1 cellular context compared by ENCODE assay signal in the genomic region with DNA sequence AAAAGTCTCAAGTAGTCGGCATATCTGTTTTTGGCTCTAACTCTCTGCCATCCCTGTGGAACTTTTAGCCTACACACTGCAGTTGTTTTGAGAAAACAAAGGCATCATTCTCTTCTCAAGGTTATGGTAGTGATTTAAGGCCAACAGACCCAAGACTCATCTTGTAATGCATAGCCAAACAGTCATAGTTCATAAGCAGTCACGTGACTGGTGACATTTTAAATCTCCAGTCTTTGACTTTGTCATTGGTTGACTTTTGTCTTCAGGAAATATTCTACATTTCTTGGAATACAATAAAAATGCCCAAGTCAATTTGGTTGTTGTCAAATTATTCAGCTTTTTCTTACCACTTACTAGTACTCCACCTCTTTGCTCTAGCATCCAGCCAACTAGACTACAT.
TF ChIP-seq lines count a peak whose summit lies in the region.

No MANE protein-coding gene starts in this region.

TF ChIP-seq in HepG2, 621 proteins besides CTCF, POLR2A, EP300 and RAD21 (continued from another document):
- no peak for TF ChIP-seq KLF6 (CRISPR knock-in tag; IDR thresholded peaks at IDR 0.05)
- TF ChIP-seq ZNF543 (CRISPR knock-in tag; IDR thresholded peaks at IDR 0.05), result no peak
- no peak for TF ChIP-seq ZNF780A (CRISPR knock-in tag; IDR thresholded peaks at IDR 0.05)
- TF ChIP-seq, protein P1, sequence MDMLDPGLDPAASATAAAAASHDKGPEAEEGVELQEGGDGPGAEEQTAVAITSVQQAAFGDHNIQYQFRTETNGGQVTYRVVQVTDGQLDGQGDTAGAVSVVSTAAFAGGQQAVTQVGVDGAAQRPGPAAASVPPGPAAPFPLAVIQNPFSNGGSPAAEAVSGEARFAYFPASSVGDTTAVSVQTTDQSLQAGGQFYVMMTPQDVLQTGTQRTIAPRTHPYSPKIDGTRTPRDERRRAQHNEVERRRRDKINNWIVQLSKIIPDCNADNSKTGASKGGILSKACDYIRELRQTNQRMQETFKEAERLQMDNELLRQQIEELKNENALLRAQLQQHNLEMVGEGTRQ (IDR thresholded peaks at IDR 0.05; ENCODE audit: low read depth, low read length), result peak; percentile 44; the same call in 1 of the 2 replicates
- TF ChIP-seq, protein P1 (CRISPR knock-in tag; IDR thresholded peaks at IDR 0.05; ENCODE audit: borderline replicate concordance), result no peak
- no peak for TF ChIP-seq GPN1 (CRISPR knock-in tag; IDR thresholded peaks at IDR 0.05; ENCODE audit: borderline replicate concordance)
- TF ChIP-seq PAF1 (CRISPR knock-in tag; IDR thresholded peaks at IDR 0.05), result no peak
- TF ChIP-seq RAD51 (IDR thresholded peaks at IDR 0.05; ENCODE audit: borderline replicate concordance), result peak; percentile 65
- TF ChIP-seq TCF12 (IDR thresholded peaks at IDR 0.05), result no peak
- no peak for TF ChIP-seq TCF12 (CRISPR knock-in tag; IDR thresholded peaks at IDR 0.05)
- no peak for TF ChIP-seq KLF16 (CRISPR knock-in tag; IDR thresholded peaks at IDR 0.05)
